Comparison of ENCODE assay signal across 22 cellular contexts in genomic region chr11:76281558-76281906, GRCh38.
"Had no signal": no experiment of that assay in that cellular context is flagged by ENCODE, and none has a peak within 500 bp of the region (broad histone marks: within the 10 kb centered on the region; RNA-seq: fewer than 3 reads in every experiment).

No MANE protein-coding gene starts in this region.

- H3K4me2 ChIP-seq: hepatocyte had no signal

- H3K4me3 ChIP-seq: colonic mucosa, dorsolateral prefrontal cortex, esophagus muscularis mucosa, gastroesophageal sphincter, heart left ventricle, hepatocyte, left ventricle myocardium inferior, lower lobe of right lung, mucosa of descending colon had no signal

- H3K9me3 ChIP-seq: colonic mucosa, esophagus muscularis mucosa, gastroesophageal sphincter, heart left ventricle, left ventricle myocardium inferior, lower lobe of right lung, mucosa of descending colon had no signal

- H3K36me3 ChIP-seq: colonic mucosa, esophagus muscularis mucosa, gastroesophageal sphincter, heart left ventricle, left ventricle myocardium inferior, lower lobe of right lung had no signal

- H3K4me1 ChIP-seq: colonic mucosa, esophagus muscularis mucosa, foreskin keratinocyte, gastroesophageal sphincter, heart left ventricle, left ventricle myocardium inferior, lower lobe of right lung had no signal

- H3K27me3 ChIP-seq: colonic mucosa, dorsolateral prefrontal cortex, esophagus muscularis mucosa, gastroesophageal sphincter, heart left ventricle, hepatocyte had no signal

- H3K27ac ChIP-seq: colonic mucosa, dorsolateral prefrontal cortex, esophagus muscularis mucosa, foreskin keratinocyte, gastroesophageal sphincter, heart left ventricle, hepatocyte, left ventricle myocardium inferior, lower lobe of right lung had no signal

- DNase-seq: colonic mucosa; dermis blood vessel endothelial cell; dorsolateral prefrontal cortex; effector CD4-positive, alpha-beta T cell; effector memory CD4-positive, alpha-beta T cell; foreskin keratinocyte; heart left ventricle; hypothalamus; immature natural killer cell; islet precursor cell; kidney; kidney glomerular epithelial cell; left colon; left ventricle myocardium inferior; lower lobe of right lung; mesenchymal stem cell; mucosa of descending colon; naive B cell had no signal

- ATAC-seq: foreskin keratinocyte, gastroesophageal sphincter, heart left ventricle, left colon, left lobe of liver, lower lobe of right lung, mucosa of descending colon had no signal
